Comparison of ENCODE assay signal across 8 cellular contexts in the genomic region with DNA sequence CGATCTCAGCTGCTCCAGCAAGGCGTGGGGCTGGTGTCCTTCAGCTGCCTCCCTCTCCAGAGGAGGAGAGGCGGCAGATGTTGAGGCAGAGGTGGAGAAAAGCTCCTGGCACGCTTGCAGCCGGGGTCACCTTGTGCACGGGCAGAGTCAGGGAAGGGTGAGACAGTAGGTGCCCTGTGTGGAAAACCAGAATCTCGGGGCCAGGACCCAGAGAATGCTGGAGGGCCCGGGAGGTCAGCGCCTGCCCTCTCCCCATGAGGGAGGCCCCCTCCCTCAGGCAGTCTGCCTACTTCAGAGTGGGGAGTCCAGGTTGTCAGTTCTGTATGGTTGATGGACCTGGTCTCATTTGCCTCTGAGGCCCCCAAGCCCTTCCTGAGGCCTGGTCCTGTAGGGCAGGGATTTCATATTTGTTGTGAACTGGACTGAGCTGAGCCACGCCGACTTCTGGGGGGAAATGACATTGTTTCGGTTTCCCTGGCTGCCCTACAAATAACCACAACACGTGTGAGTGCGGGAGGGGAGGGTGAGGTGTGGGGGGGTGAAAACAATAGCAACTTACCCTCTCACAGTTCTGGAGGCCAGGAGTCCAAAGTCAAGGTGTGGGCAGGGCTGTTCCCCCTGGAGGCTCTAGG.
DNase-seq lines count a peak whose midpoint lies in the region; ATAC-seq lines count a peak whose summit lies in the region.
"Not testable (repeated sequence)": the region's sequence is repeated elsewhere in the genome, so short reads cannot be mapped to it uniquely, and the experiment has no call there.

No MANE protein-coding gene starts in this region.

- peak in 1 of 2 donors; percentile 6 for ATAC-seq in CD4-positive, CD25-positive, alpha-beta regulatory T cell (ENCODE audit: low read depth in 2 of 2)
- peak; percentile 33 for ATAC-seq in GM18868 (IDR thresholded peaks at IDR 0.05; ENCODE audit: unreplicated experiment)
- ATAC-seq in GM21360 (IDR thresholded peaks at IDR 0.05; ENCODE audit: unreplicated experiment) = peak; percentile 34
- peak; percentile 38 for ATAC-seq in HG02571 (IDR thresholded peaks at IDR 0.05; ENCODE audit: unreplicated experiment)
- ATAC-seq in HG03039 (IDR thresholded peaks at IDR 0.05; ENCODE audit: unreplicated experiment) = peak; percentile 35
- peak; percentile 44 for ATAC-seq in HG03460 (IDR thresholded peaks at IDR 0.05; ENCODE audit: unreplicated experiment)

- not testable (repeated sequence) for H3K4me3 ChIP-seq in CD4-positive, CD25-positive, alpha-beta regulatory T cell (ENCODE audit: low read depth, low read length)

- not testable (repeated sequence) for H3K9me3 Mint-ChIP-seq in CD4-positive, CD25-positive, alpha-beta regulatory T cell; activated CD4-positive, alpha-beta T cell treated with anti-CD3 and anti-CD28 coated beads, Interleukin-2, amount 10 ng/mL, durations not matched to agents 24 days and 14 days; immature natural killer cell

- not testable (repeated sequence) for H3K27ac ChIP-seq in CD4-positive, CD25-positive, alpha-beta regulatory T cell (ENCODE audit: insufficient read depth, low read length, poor library complexity, severe bottlenecking)

- peaks cover 11 to 55% (median 26%) of the 10 kb centered on the region in 4 donors for H3K4me1 Mint-ChIP-seq in CD4-positive, CD25-positive, alpha-beta regulatory T cell
- peaks cover 15% of the 10 kb centered on the region for H3K4me1 Mint-ChIP-seq in activated CD4-positive, alpha-beta T cell treated with anti-CD3 and anti-CD28 coated beads, Interleukin-2, amount 10 ng/mL, durations not matched to agents 24 days and 14 days
- peaks cover 65 to 72% of the 10 kb centered on the region in 2 donors for H3K4me1 Mint-ChIP-seq in immature natural killer cell

- H3K27ac Mint-ChIP-seq in CD4-positive, CD25-positive, alpha-beta regulatory T cell = peak overlapping the region; percentile 54 to 85 (median 57)
- peak overlapping the region; percentile 1 for H3K27ac Mint-ChIP-seq in activated CD4-positive, alpha-beta T cell treated with anti-CD3 and anti-CD28 coated beads, Interleukin-2, amount 10 ng/mL, durations not matched to agents 24 days and 14 days
- peak overlapping the region; percentile 42 to 91 (median 82) for H3K27ac Mint-ChIP-seq in immature natural killer cell

- intact Hi-C loops in activated CD4-positive, alpha-beta T cell treated with anti-CD3 and anti-CD28 coated beads, Interleukin-2, amount 10 ng/mL, durations not matched to agents 24 days and 14 days (cut with micrococcal nuclease) = not testable (repeated sequence)

- H3K4me1 ChIP-seq in CD4-positive, CD25-positive, alpha-beta regulatory T cell (ENCODE audit: control insufficient read depth, insufficient read depth, low read length, poor library complexity, severe bottlenecking) = peaks cover 33% of the 10 kb centered on the region

- H3K4me3 Mint-ChIP-seq in CD4-positive, CD25-positive, alpha-beta regulatory T cell = peak overlapping the region in 3 of 4 donors; percentile 45 to 69 (median 47)
- H3K4me3 Mint-ChIP-seq in activated CD4-positive, alpha-beta T cell treated with anti-CD3 and anti-CD28 coated beads, Interleukin-2, amount 10 ng/mL, durations not matched to agents 24 days and 14 days = not testable (repeated sequence)
- peak overlapping the region; percentile 40 to 81 (median 71) for H3K4me3 Mint-ChIP-seq in immature natural killer cell

- DNase-seq in CD4-positive, CD25-positive, alpha-beta regulatory T cell = peak in 1 of 3 donors; percentile 57
- not testable (repeated sequence) for DNase-seq in activated CD4-positive, alpha-beta T cell treated with anti-CD3 and anti-CD28 coated beads, Interleukin-2, amount 10 ng/mL, durations not matched to agents 24 days and 14 days
- DNase-seq in immature natural killer cell = peak; percentile 29 to 43 (median 37)

- H3K27me3 Mint-ChIP-seq in CD4-positive, CD25-positive, alpha-beta regulatory T cell = not testable (repeated sequence)
- H3K27me3 Mint-ChIP-seq in activated CD4-positive, alpha-beta T cell treated with anti-CD3 and anti-CD28 coated beads, Interleukin-2, amount 10 ng/mL, durations not matched to agents 24 days and 14 days = peaks cover 12% of the 10 kb centered on the region
- H3K27me3 Mint-ChIP-seq in immature natural killer cell (ENCODE audit: low read depth in 3 of 3) = peaks cover 5 to 16% (median 8%) of the 10 kb centered on the region in 3 donors

- H3K36me3 Mint-ChIP-seq in CD4-positive, CD25-positive, alpha-beta regulatory T cell; activated CD4-positive, alpha-beta T cell treated with anti-CD3 and anti-CD28 coated beads, Interleukin-2, amount 10 ng/mL, durations not matched to agents 24 days and 14 days (ENCODE audit: low read depth); immature natural killer cell: not testable (repeated sequence)

- not testable (repeated sequence) for H3K9me3 ChIP-seq in CD4-positive, CD25-positive, alpha-beta regulatory T cell (ENCODE audit: control insufficient read depth in 2 of 2, low read length in 2 of 2)

- H3K36me3 ChIP-seq in CD4-positive, CD25-positive, alpha-beta regulatory T cell (ENCODE audit: control insufficient read depth, insufficient read depth, low read length) = not testable (repeated sequence)

- H3K27me3 ChIP-seq in CD4-positive, CD25-positive, alpha-beta regulatory T cell (ENCODE audit: control insufficient read depth, insufficient read depth, low read length) = not testable (repeated sequence)

Comparison
In these comparisons a context has a peak if more than half of its experiments do, and no peak if none do; other contexts are left out.
1. H3K27ac Mint-ChIP-seq: peak in every context shown above with its lines; median percentile 82 in immature natural killer cell; 57 in CD4-positive, CD25-positive, alpha-beta regulatory T cell; 1 in activated CD4-positive, alpha-beta T cell treated with anti-CD3 and anti-CD28 coated beads, Interleukin-2, amount 10 ng/mL, durations not matched to agents 24 days and 14 days.